ENCODE assay signal across 12 cellular contexts in genomic region chr22:35601743-35602633, GRCh38. TPM values are rescaled to one million over a fixed set of nuclear protein-coding genes. Genes with fewer than 3 reads are reported as not detected.
A peak's percentile ranks its signal among the peaks of the same experiment; 100 is the strongest.
DNase-seq lines count a peak whose midpoint lies in the region; ATAC-seq, FAIRE-seq and TF ChIP-seq lines count a peak whose summit lies in the region.
"Had no signal": no experiment of that assay in that cellular context is flagged by ENCODE, and none has a peak within 500 bp of the region (broad histone marks: within the 10 kb centered on the region; RNA-seq: fewer than 3 reads in every experiment).

No MANE protein-coding gene starts in this region.

- H3K4me3 Mint-ChIP-seq in astrocyte (ENCODE audit: unreplicated experiment) (no peak overlapping the region), WTC11 (no peak overlapping the region)
- H3K4me3 Mint-ChIP-seq: brain, immature natural killer cell, type B pancreatic cell had no signal

- peak; percentile 81 to 84 for ATAC-seq in lower lobe of right lung
- no peak for ATAC-seq in WTC11

- no peaks in the 10 kb centered on the region for H3K9me3 ChIP-seq in astrocyte (ENCODE audit: insufficient read depth, low read depth, low read length)
- H3K9me3 ChIP-seq in lower lobe of right lung = no peaks in the 10 kb centered on the region

- H3K9me3 Mint-ChIP-seq in astrocyte (ENCODE audit: unreplicated experiment) (no peaks in the 10 kb centered on the region), WTC11 (no peaks in the 10 kb centered on the region)
- H3K9me3 Mint-ChIP-seq: brain, immature natural killer cell, type B pancreatic cell had no signal

- no peak for TF ChIP-seq CTCF in astrocyte (IDR thresholded peaks at IDR 0.05; ENCODE audit: insufficient read depth, low read depth, low read length)
- no peak for TF ChIP-seq CTCF in lower lobe of right lung (IDR thresholded peaks at IDR 0.05)
- TF ChIP-seq CTCF in WTC11 (IDR thresholded peaks at IDR 0.05) = no peak

- no peak overlapping the region for H3K4me3 ChIP-seq in astrocyte (ENCODE audit: insufficient read depth, low read depth, low read length)
- H3K4me3 ChIP-seq in lower lobe of right lung = no peak overlapping the region

- H3K27ac ChIP-seq in astrocyte (ENCODE audit: low read depth, low read length) (no peak overlapping the region), lower lobe of right lung (no peak overlapping the region)

- H3K4me2 ChIP-seq in astrocyte (ENCODE audit: low read length) = no peak overlapping the region

- H3K27me3 ChIP-seq in astrocyte (ENCODE audit: insufficient read depth, low read length) (no peaks in the 10 kb centered on the region), lower lobe of right lung (ENCODE audit: low read depth) (no peaks in the 10 kb centered on the region)

- H3K36me3 ChIP-seq in astrocyte (ENCODE audit: insufficient read depth, low read length) = no peaks in the 10 kb centered on the region
- no peaks in the 10 kb centered on the region for H3K36me3 ChIP-seq in lower lobe of right lung

- intact Hi-C loops in lower lobe of right lung (cut with DNase I) = no loop called here

- in situ Hi-C loops in KBM-7 (cut with MboI; ENCODE audit: low pct_unique_long_range_greater_than_20kb, low sequenced_read_pairs) = no loop called here

- H4K20me1 ChIP-seq in astrocyte (ENCODE audit: insufficient read depth, low read length) = no peaks in the 10 kb centered on the region

- DNase-seq in CD1c-positive myeloid dendritic cell (ENCODE audit: extremely low spot score) (peak; percentile 96), KBM-7 (peak; percentile 49), astrocyte (ENCODE audit: low read depth) (peak; percentile 71), lower lobe of right lung (peak; percentile 71), NCI-H2171 (lab: John Stamatoyannopoulos, UW) (no peak), NAMALWA (ENCODE audit: low spot score) (no peak), ecto neural progenitor cell (ENCODE audit: low spot score) (no peak), WTC11 (ENCODE audit: low spot score) (no peak)
- DNase-seq: immature natural killer cell, NCI-H1417 treated with DMSO at 0.1 percent for 48 hours had no signal

- no peak for FAIRE-seq in astrocyte (lab: Jason Lieb, UNC)

- H3K36me3 Mint-ChIP-seq in astrocyte (ENCODE audit: low read depth, unreplicated experiment) (no peaks in the 10 kb centered on the region), WTC11 (no peaks in the 10 kb centered on the region)
- H3K36me3 Mint-ChIP-seq: brain, immature natural killer cell, type B pancreatic cell had no signal

- H3K79me2 ChIP-seq in astrocyte (ENCODE audit: insufficient read depth, low read length) = no peaks in the 10 kb centered on the region

- POLR2A ChIA-PET in WTC11 (lab: Charles Lee) = no interaction called here

- H3K27ac Mint-ChIP-seq in astrocyte (ENCODE audit: unreplicated experiment) (no peak overlapping the region), WTC11 (no peak overlapping the region)
- H3K27ac Mint-ChIP-seq: brain, immature natural killer cell, type B pancreatic cell had no signal

- CTCF ChIA-PET in WTC11 (lab: Charles Lee) = interaction anchor here (0.9 kb wide), 1 partner anchor 171 kb away, joined by 4 read pairs; no protein-coding TSS in a partner anchor

- H3K9ac ChIP-seq in astrocyte (ENCODE audit: low read length) = no peak overlapping the region

- H3K4me1 ChIP-seq in astrocyte (ENCODE audit: insufficient read depth, low read length) = peaks cover 18% of the 10 kb centered on the region
- H3K4me1 ChIP-seq in lower lobe of right lung = peaks cover 6% of the 10 kb centered on the region

- H3K27me3 Mint-ChIP-seq in astrocyte (ENCODE audit: low read depth, unreplicated experiment) (peaks cover 14% of the 10 kb centered on the region), WTC11 (ENCODE audit: low read depth) (no peaks in the 10 kb centered on the region)
- H3K27me3 Mint-ChIP-seq: brain had no signal

- no peak overlapping the region for H2AFZ ChIP-seq in astrocyte (ENCODE audit: low read depth, low read length)

- H3K4me1 Mint-ChIP-seq in astrocyte (ENCODE audit: low read depth, unreplicated experiment) (peaks cover 13% of the 10 kb centered on the region), WTC11 (no peaks in the 10 kb centered on the region)
- H3K4me1 Mint-ChIP-seq: immature natural killer cell had no signal

TF ChIP-seq in WTC11, 78 proteins besides CTCF, POLR2A, EP300 and RAD21:
- no peak for TF ChIP-seq JAZF1 (CRISPR knock-in tag; IDR thresholded peaks at IDR 0.05)
- no peak for TF ChIP-seq ZNF232 (CRISPR knock-in tag; IDR thresholded peaks at IDR 0.05)
- TF ChIP-seq SP1 (CRISPR knock-in tag; conservative IDR thresholded peaks at IDR 0.05) = no peak
- no peak for TF ChIP-seq SOX15 (CRISPR knock-in tag; IDR thresholded peaks at IDR 0.05)
TF ChIP-seq in WTC11: peak in this region for 0.

RNA-seq across cellular contexts. Expression of gene MB, which starts 15.1 kb away (rescaled TPM):
- not detected in 2 replicates for total RNA-seq in astrocyte
- total RNA-seq in lower lobe of right lung = 0.86 TPM
- total RNA-seq in WTC11 (2021) = 0.50 to 1.0 TPM (median 0.60 TPM) in 3 replicates

RNA-seq across cellular contexts. Expression of gene APOL6, which starts 46.3 kb away (rescaled TPM):
- total RNA-seq in astrocyte = 5.9 and 7.6 TPM in 2 replicates
- 53.8 TPM for total RNA-seq in lower lobe of right lung
- total RNA-seq in WTC11 (2021) = 0.17 to 0.27 TPM (median 0.21 TPM) in 3 replicates

Comparison
In these comparisons a context has a peak if more than half of its experiments do, and no peak if none do; other contexts are left out.
1. DNase-seq: peak in CD1c-positive myeloid dendritic cell (single experiment), KBM-7 (single experiment), astrocyte (single experiment) and lower lobe of right lung (single experiment); none in NCI-H2171 (single experiment), NAMALWA (single experiment), ecto neural progenitor cell (single experiment) and WTC11 (single experiment).